Comparison of ENCODE assay signal across 8 cellular contexts in the genomic region with DNA sequence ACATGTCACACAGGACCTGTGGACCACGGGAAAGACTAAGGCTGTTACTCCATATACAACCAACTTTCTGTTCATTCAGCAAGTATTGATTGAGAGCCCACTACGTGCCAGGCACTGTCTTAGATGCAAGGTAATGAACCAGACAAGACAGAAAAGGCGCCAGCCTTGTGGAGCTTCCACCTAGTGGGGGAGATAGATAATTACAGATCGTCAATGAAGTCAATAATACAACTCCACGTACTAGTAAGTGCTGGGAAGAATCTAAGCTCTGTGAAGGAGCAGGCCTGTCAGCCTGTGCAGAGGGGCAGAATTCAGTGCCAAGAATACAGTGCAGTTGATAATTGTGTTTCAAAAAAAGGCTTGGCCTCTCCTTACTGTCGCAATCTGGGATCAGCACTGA.
DNase-seq lines count a peak whose midpoint lies in the region; FAIRE-seq and TF ChIP-seq lines count a peak whose summit lies in the region.

No MANE protein-coding gene starts in this region.

- no peaks in the 10 kb centered on the region for H3K27me3 ChIP-seq in dorsolateral prefrontal cortex

- no peak overlapping the region for H3K27ac Mint-ChIP-seq in nephron progenitor cell

- FAIRE-seq in GM12892 (lab: Jason Lieb, UNC): no peak

- DNase-seq in ELR (ENCODE audit: low read depth) (peak; percentile 43), MV-4-11 (lab: John Stamatoyannopoulos, UW) (peak; percentile 5), dorsolateral prefrontal cortex (no peak), nephron progenitor cell (no peak), DMS79 (lab: John Stamatoyannopoulos, UW) (no peak), NCI-H1930 (lab: John Stamatoyannopoulos, UW) (no peak), GM12892 (ENCODE audit: insufficient read length) (no peak), GM13976 (ENCODE audit: low spot score) (no peak)

- no peak overlapping the region for H3K4me3 Mint-ChIP-seq in nephron progenitor cell

- intact Hi-C loops in dorsolateral prefrontal cortex (cut with DNase I): loop anchor here in 1 of 2 donors (5.0 kb wide), 2 partner anchors 330 to 625 kb away; a partner anchor contains a TSS

- peak overlapping the region in 12 of 59 donors; percentile 4 to 63 (median 18) for H3K27ac ChIP-seq in dorsolateral prefrontal cortex

- peaks cover 35% of the 10 kb centered on the region for H3K4me1 Mint-ChIP-seq in nephron progenitor cell

- no peak overlapping the region for H3K4me3 ChIP-seq in dorsolateral prefrontal cortex

- no peak for TF ChIP-seq POLR2A in GM12892 (IDR thresholded peaks at IDR 0.05; ENCODE audit: low read depth, low read length)

- H3K9me3 Mint-ChIP-seq in nephron progenitor cell: no peaks in the 10 kb centered on the region

- in situ Hi-C loops in GM13976 (cut with MboI; ENCODE audit: low sequenced_read_pairs, unreplicated experiment): loop anchor here (10.0 kb wide), 1 partner anchor 332 kb away; no protein-coding TSS in a partner anchor

- TF ChIP-seq CTCF in dorsolateral prefrontal cortex (IDR thresholded peaks at IDR 0.05 in 54 of 56, conservative IDR thresholded peaks at IDR 0.05 in 2 of 56; ENCODE audit: low read depth in 1 of 56, partially characterized antibody in 56 of 56): peak in 48 of 56 donors; percentile 13 to 57 (median 40)
- TF ChIP-seq CTCF in nephron progenitor cell (IDR thresholded peaks at IDR 0.05): peak; percentile 40
- no peak for TF ChIP-seq CTCF in GM13976 (IDR thresholded peaks at IDR 0.05; ENCODE audit: borderline replicate concordance, control extremely low read depth, extremely low read depth, insufficient read depth, missing control alignments)

- peaks cover 53% of the 10 kb centered on the region for H3K36me3 Mint-ChIP-seq in nephron progenitor cell (ENCODE audit: low read depth)

- H3K27me3 Mint-ChIP-seq in nephron progenitor cell (ENCODE audit: low read depth, poor library complexity): no peaks in the 10 kb centered on the region

Comparison
In these comparisons a context has a peak if more than half of its experiments do, and no peak if none do; other contexts are left out.
1. DNase-seq: peak in ELR (single experiment) and MV-4-11 (single experiment); none in dorsolateral prefrontal cortex (0 of 10), nephron progenitor cell (single experiment), DMS79 (single experiment), NCI-H1930 (0 of 2), GM12892 (single experiment) and GM13976 (single experiment).